In the genomic region with DNA sequence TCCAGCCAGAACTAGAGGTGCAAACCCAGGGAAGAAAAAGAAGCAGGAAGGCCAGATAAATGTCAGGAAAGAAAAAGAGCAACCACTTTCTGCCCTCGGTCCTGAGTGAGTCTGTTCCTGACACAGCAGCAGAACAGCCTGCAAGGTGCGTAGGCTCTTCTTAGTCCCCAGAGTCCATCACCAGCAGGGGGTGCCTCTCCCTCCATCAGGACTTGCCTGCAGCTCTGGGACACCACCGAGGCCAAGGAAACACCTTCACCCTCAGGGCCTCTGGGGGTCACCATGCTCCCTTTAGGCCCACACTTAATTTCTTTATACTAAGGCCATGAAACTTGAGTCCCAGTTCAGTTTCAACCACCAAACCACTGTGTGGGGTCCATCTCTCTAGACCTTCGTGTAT, we compare ENCODE assay signal across 9 cellular contexts. TPM values are rescaled to one million over a fixed set of nuclear protein-coding genes. Genes with fewer than 3 reads are reported as not detected.
DNase-seq lines count a peak whose midpoint lies in the region; ATAC-seq and TF ChIP-seq lines count a peak whose summit lies in the region.
"Had no signal": no experiment of that assay in that cellular context is flagged by ENCODE, and none has a peak within 500 bp of the region (broad histone marks: within the 10 kb centered on the region; RNA-seq: fewer than 3 reads in every experiment).

No MANE protein-coding gene starts in this region.

- H3K9ac ChIP-seq in KMS-11 (no peak overlapping the region), smooth muscle cell (ENCODE audit: low read depth) (no peak overlapping the region)

- no peak for TF ChIP-seq POLR2A in vagina (IDR thresholded peaks at IDR 0.05)

- no peaks in the 10 kb centered on the region for H3F3A ChIP-seq in smooth muscle cell (ENCODE audit: low read depth)

- DNase-seq in activated CD8-positive, alpha-beta memory T cell treated with anti-CD3 and anti-CD28 coated beads, Interleukin-2, amount 10 ng/mL, durations not matched to agents 7 days and 5 days = peak; percentile 50
- DNase-seq in activated CD8-positive, alpha-beta memory T cell treated with anti-CD3 and anti-CD28 coated beads for 24 hours = no peak
- peak; percentile 62 for DNase-seq in ecto neural progenitor cell (ENCODE audit: low spot score)
- no peak for DNase-seq in smooth muscle cell (lab: John Stamatoyannopoulos, UW; ENCODE audit: unreplicated experiment)
- no peak for DNase-seq in DMS79 (lab: John Stamatoyannopoulos, UW)
- no peak for DNase-seq in vagina (ENCODE audit: extremely low spot score in 2 of 2)

- H3K27ac ChIP-seq in KMS-11 (no peak overlapping the region), smooth muscle cell (ENCODE audit: low read depth) (no peak overlapping the region), vagina (no peak overlapping the region)

- H3K4me1 Mint-ChIP-seq in activated CD8-positive, alpha-beta memory T cell treated with anti-CD3 and anti-CD28 coated beads, Interleukin-2, amount 10 ng/mL, durations not matched to agents 7 days and 5 days = peaks cover 3% of the 10 kb centered on the region

- H3K4me3 Mint-ChIP-seq in activated CD8-positive, alpha-beta memory T cell treated with anti-CD3 and anti-CD28 coated beads, Interleukin-2, amount 10 ng/mL, durations not matched to agents 7 days and 5 days = no peak overlapping the region

- no peaks in the 10 kb centered on the region for H4K20me1 ChIP-seq in KMS-11 (ENCODE audit: insufficient read depth)
- no peaks in the 10 kb centered on the region for H4K20me1 ChIP-seq in smooth muscle cell (ENCODE audit: low read depth)

- H3K36me3 Mint-ChIP-seq in activated CD8-positive, alpha-beta memory T cell treated with anti-CD3 and anti-CD28 coated beads, Interleukin-2, amount 10 ng/mL, durations not matched to agents 7 days and 5 days = no peaks in the 10 kb centered on the region

- H3K27me3 ChIP-seq in KMS-11 (ENCODE audit: insufficient read depth, low read depth) (no peaks in the 10 kb centered on the region), smooth muscle cell (ENCODE audit: low read depth) (peaks cover 80% of the 10 kb centered on the region), vagina (no peaks in the 10 kb centered on the region)

- WGBS in smooth muscle cell (ENCODE audit: low lambda C conversion rate) = 47% methylated on average over 4 of the region's 4 CpGs

- peak; percentile 33; the same call in 1 of the 2 replicates for TF ChIP-seq CTCF in KMS-11 (conservative IDR thresholded peaks at IDR 0.05; ENCODE audit: low read depth, low read length)
- TF ChIP-seq CTCF in smooth muscle cell (IDR thresholded peaks at IDR 0.05; ENCODE audit: borderline replicate concordance, insufficient read depth, poor library complexity, severe bottlenecking) = peak; percentile 11
- no peak for TF ChIP-seq CTCF in vagina (IDR thresholded peaks at IDR 0.05)

- H3K79me2 ChIP-seq in KMS-11 (ENCODE audit: insufficient read depth, low read depth) (no peaks in the 10 kb centered on the region), smooth muscle cell (ENCODE audit: low read depth) (no peaks in the 10 kb centered on the region)

- H3K4me1 ChIP-seq in KMS-11 (ENCODE audit: low read depth, poor library complexity, severe bottlenecking) = no peaks in the 10 kb centered on the region
- peaks cover 5% of the 10 kb centered on the region for H3K4me1 ChIP-seq in smooth muscle cell (ENCODE audit: low read depth)
- peaks cover 17% of the 10 kb centered on the region for H3K4me1 ChIP-seq in vagina

- H2AFZ ChIP-seq in KMS-11 (ENCODE audit: low read depth) (no peak overlapping the region), smooth muscle cell (ENCODE audit: low read depth) (no peak overlapping the region)

- H3K9me3 Mint-ChIP-seq in activated CD8-positive, alpha-beta memory T cell treated with anti-CD3 and anti-CD28 coated beads, Interleukin-2, amount 10 ng/mL, durations not matched to agents 7 days and 5 days (ENCODE audit: low read depth) = no peaks in the 10 kb centered on the region

- no peak overlapping the region for H3K27ac Mint-ChIP-seq in activated CD8-positive, alpha-beta memory T cell treated with anti-CD3 and anti-CD28 coated beads, Interleukin-2, amount 10 ng/mL, durations not matched to agents 7 days and 5 days

- H3K36me3 ChIP-seq in KMS-11 (ENCODE audit: insufficient read depth) = no peaks in the 10 kb centered on the region
- no peaks in the 10 kb centered on the region for H3K36me3 ChIP-seq in smooth muscle cell (ENCODE audit: low read depth)
- H3K36me3 ChIP-seq in vagina = no peaks in the 10 kb centered on the region

- CTCF ChIA-PET in activated CD8-positive, alpha-beta memory T cell treated with anti-CD3 and anti-CD28 coated beads, Interleukin-2, amount 10 ng/mL, durations not matched to agents 7 days and 5 days (lab: Charles Lee) = interaction anchor here (1.0 to 2.0 kb wide), 2 partner anchors 19 to 116 kb away, joined by 6 to 11 read pairs; no protein-coding TSS in a partner anchor

- H3K9me3 ChIP-seq in smooth muscle cell (replicated peaks; ENCODE audit: low read depth) (no peaks in the 10 kb centered on the region), vagina (no peaks in the 10 kb centered on the region)

- no peak overlapping the region for H3K4me3 ChIP-seq in KMS-11 (IDR thresholded peaks at IDR 0.05; ENCODE audit: insufficient read depth, low read depth, low read length)
- no peak overlapping the region for H3K4me3 ChIP-seq in smooth muscle cell
- H3K4me3 ChIP-seq in vagina = no peak overlapping the region

- H3K27me3 Mint-ChIP-seq in activated CD8-positive, alpha-beta memory T cell treated with anti-CD3 and anti-CD28 coated beads, Interleukin-2, amount 10 ng/mL, durations not matched to agents 7 days and 5 days = peaks cover 47% of the 10 kb centered on the region

- H3K4me2 ChIP-seq in KMS-11 = no peak overlapping the region
- H3K4me2 ChIP-seq in smooth muscle cell = no peak overlapping the region

- intact Hi-C loops in vagina (cut with DNase I) = no loop called here

- peak; percentile 37 for ATAC-seq in activated CD8-positive, alpha-beta memory T cell treated with anti-CD3 and anti-CD28 coated beads, Interleukin-2, amount 10 ng/mL, durations not matched to agents 7 days and 5 days
- no peak for ATAC-seq in GM19452 (IDR thresholded peaks at IDR 0.05; ENCODE audit: unreplicated experiment)

RNA-seq across cellular contexts. Expression of gene NFASC, which starts 43.7 kb away (rescaled TPM):
- under 1 TPM; 0.14 to 0.23 TPM for total RNA-seq in activated CD8-positive, alpha-beta memory T cell treated with anti-CD3 and anti-CD28 coated beads, Interleukin-2, amount 10 ng/mL, durations not matched to agents 7 days and 5 days
- 0.09 and 0.31 TPM in 2 replicates for total RNA-seq in smooth muscle cell
- 0.63 and 1.4 TPM in 2 replicates for polyA plus RNA-seq in smooth muscle cell
- total RNA-seq in vagina = 23.3 TPM
- total RNA-seq: G401 had no signal

Comparison
In these comparisons a context has a peak if more than half of its experiments do, and no peak if none do; other contexts are left out.
1. DNase-seq: peak in activated CD8-positive, alpha-beta memory T cell treated with anti-CD3 and anti-CD28 coated beads, Interleukin-2, amount 10 ng/mL, durations not matched to agents 7 days and 5 days (single experiment) and ecto neural progenitor cell (single experiment); none in activated CD8-positive, alpha-beta memory T cell treated with anti-CD3 and anti-CD28 coated beads for 24 hours (single experiment), smooth muscle cell (single experiment), DMS79 (single experiment) and vagina (0 of 2).
2. CTCF ChIP-seq: peak in KMS-11 (single experiment) and smooth muscle cell (single experiment); none in vagina (0 of 3).
3. RNA of gene NFASC, which starts 43.7 kb away (total RNA-seq): 23.3 TPM in vagina (single experiment); 0.14 to 0.23 TPM in activated CD8-positive, alpha-beta memory T cell treated with anti-CD3 and anti-CD28 coated beads, Interleukin-2, amount 10 ng/mL, durations not matched to agents 7 days and 5 days and 0.09 to 0.31 TPM in smooth muscle cell; every median in the first group is over 10 times any median in the second.